ENCODE assay signal across 1 cellular context in genomic region chr2:10490806-10491291, GRCh38.
A peak's percentile ranks its signal among the peaks of the same experiment; 100 is the strongest.
TF ChIP-seq lines count a peak whose summit lies in the region.

No MANE protein-coding gene starts in this region.

TF ChIP-seq in K562, 482 proteins besides CTCF, POLR2A, EP300 and RAD21 (continues in another document):
- TF ChIP-seq, protein P1, sequence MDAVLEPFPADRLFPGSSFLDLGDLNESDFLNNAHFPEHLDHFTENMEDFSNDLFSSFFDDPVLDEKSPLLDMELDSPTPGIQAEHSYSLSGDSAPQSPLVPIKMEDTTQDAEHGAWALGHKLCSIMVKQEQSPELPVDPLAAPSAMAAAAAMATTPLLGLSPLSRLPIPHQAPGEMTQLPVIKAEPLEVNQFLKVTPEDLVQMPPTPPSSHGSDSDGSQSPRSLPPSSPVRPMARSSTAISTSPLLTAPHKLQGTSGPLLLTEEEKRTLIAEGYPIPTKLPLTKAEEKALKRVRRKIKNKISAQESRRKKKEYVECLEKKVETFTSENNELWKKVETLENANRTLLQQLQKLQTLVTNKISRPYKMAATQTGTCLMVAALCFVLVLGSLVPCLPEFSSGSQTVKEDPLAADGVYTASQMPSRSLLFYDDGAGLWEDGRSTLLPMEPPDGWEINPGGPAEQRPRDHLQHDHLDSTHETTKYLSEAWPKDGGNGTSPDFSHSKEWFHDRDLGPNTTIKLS (IDR thresholded peaks at IDR 0.05; ENCODE audit: borderline replicate concordance, low read depth), result no peak
- TF ChIP-seq SMC3 (conservative IDR thresholded peaks at IDR 0.05; ENCODE audit: insufficient read depth, low read depth, low read length) (no peak), KDM1A (IDR thresholded peaks at IDR 0.05) (no peak), GATA2 (CRISPR knock-in tag; IDR thresholded peaks at IDR 0.05) (no peak; the same call in 1 of the 2 replicates), NFE2 (IDR thresholded peaks at IDR 0.05; ENCODE audit: low read depth) (peak; percentile 91), MAFF (IDR thresholded peaks at IDR 0.05; ENCODE audit: low read length) (peak; percentile 54; the same call in 1 of the 2 replicates), ZZZ3 (IDR thresholded peaks at IDR 0.05) (no peak), MAFK (IDR thresholded peaks at IDR 0.05; ENCODE audit: low read length) (peak; percentile 39; the same call in 1 of the 2 replicates), CBFA2T2 (conservative IDR thresholded peaks at IDR 0.05) (no peak), KLF1 (tag; IDR thresholded peaks at IDR 0.05) (no peak), HIVEP1 (CRISPR knock-in tag; IDR thresholded peaks at IDR 0.05) (no peak), NUFIP1 (IDR thresholded peaks at IDR 0.05; ENCODE audit: partially characterized antibody) (no peak), CREM (IDR thresholded peaks at IDR 0.05; ENCODE audit: low read depth) (0 out of 2 replicates have a peak, but pooled peaks have one; percentile 19), RAD51 (IDR thresholded peaks at IDR 0.05; ENCODE audit: borderline replicate concordance, low read depth) (no peak), PBX2 (CRISPR knock-in tag; IDR thresholded peaks at IDR 0.05; ENCODE audit: low read depth) (no peak), PBX2 (tag; conservative IDR thresholded peaks at IDR 0.05; ENCODE audit: low read depth) (no peak), SAP30 (IDR thresholded peaks at IDR 0.05; ENCODE audit: borderline replicate concordance, insufficient read depth, low read depth, low read length, poor library complexity, severe bottlenecking) (no peak), ZBED1 (IDR thresholded peaks at IDR 0.05) (no peak), ZNF507 (tag; conservative IDR thresholded peaks at IDR 0.05) (no peak), HDAC1 (IDR thresholded peaks at IDR 0.05) (no peak), PKNOX1 (IDR thresholded peaks at IDR 0.05) (no peak), PRMT5 (CRISPR knock-in tag; IDR thresholded peaks at IDR 0.05) (no peak), SMARCA5 (IDR thresholded peaks at IDR 0.05) (no peak), TAF15 (IDR thresholded peaks at IDR 0.05; ENCODE audit: low read depth, low read length) (no peak), PML (IDR thresholded peaks at IDR 0.05; ENCODE audit: low read length) (no peak), NR2C2 (CRISPR knock-in tag; IDR thresholded peaks at IDR 0.05) (no peak), NR2C2 (tag; IDR thresholded peaks at IDR 0.05) (0 out of 2 replicates have a peak, but pooled peaks have one; percentile 24), ARID1B (IDR thresholded peaks at IDR 0.05) (peak; percentile 52; the same call in 1 of the 2 replicates), ELF2 (CRISPR knock-in tag; IDR thresholded peaks at IDR 0.05) (no peak), CBX2 (IDR thresholded peaks at IDR 0.05; ENCODE audit: insufficient read depth, low read length, poor library complexity, severe bottlenecking) (no peak), LARP7 (IDR thresholded peaks at IDR 0.05) (no peak), ZNF121 (CRISPR knock-in tag; conservative IDR thresholded peaks at IDR 0.05) (no peak), RBBP5 (IDR thresholded peaks at IDR 0.05; ENCODE audit: borderline replicate concordance, insufficient read depth, low read length, poor library complexity, severe bottlenecking) (no peak), DPF2 (IDR thresholded peaks at IDR 0.05) (no peak), ZNF780A (CRISPR knock-in tag; IDR thresholded peaks at IDR 0.05) (no peak), CBX1 (IDR thresholded peaks at IDR 0.05; ENCODE audit: low read depth) (no peak), TRIM28 (IDR thresholded peaks at IDR 0.05) (no peak), FOS (IDR thresholded peaks at IDR 0.05; ENCODE audit: extremely low read depth, insufficient read length) (no peak), MAFG (tag; conservative IDR thresholded peaks at IDR 0.05) (peak; percentile 65), ZNF197 (CRISPR knock-in tag; IDR thresholded peaks at IDR 0.05; ENCODE audit: low read depth) (no peak), EHMT2 (IDR thresholded peaks at IDR 0.05) (no peak), C11orf30 (IDR thresholded peaks at IDR 0.05; ENCODE audit: low read depth) (peak; percentile 51; the same call in 1 of the 2 replicates), MAZ (CRISPR knock-in tag; conservative IDR thresholded peaks at IDR 0.05 in 1 of 2, IDR thresholded peaks at IDR 0.05 in 1 of 2) (no peak), IRF2 (CRISPR knock-in tag; IDR thresholded peaks at IDR 0.05) (no peak), BDP1 (IDR thresholded peaks at IDR 0.05; ENCODE audit: insufficient read depth, insufficient read length) (no peak), MTA1 (IDR thresholded peaks at IDR 0.05; ENCODE audit: borderline replicate concordance) (peak; percentile 16; the same call in 1 of the 2 replicates), ATF6 (CRISPR knock-in tag; IDR thresholded peaks at IDR 0.05) (no peak), SIN3A (IDR thresholded peaks at IDR 0.05; ENCODE audit: borderline replicate concordance in 2 of 2, control insufficient read depth in 1 of 2, low read depth in 2 of 2, low read length in 2 of 2) (no peak), KAT2B (IDR thresholded peaks at IDR 0.05; ENCODE audit: low read depth, low read length) (no peak), MIER1 (IDR thresholded peaks at IDR 0.05; ENCODE audit: low read depth) (no peak), GTF2A2 (tag; IDR thresholded peaks at IDR 0.05) (no peak), ERF (CRISPR knock-in tag; IDR thresholded peaks at IDR 0.05) (no peak), TAF1 (IDR thresholded peaks at IDR 0.05; ENCODE audit: control insufficient read depth, extremely low read depth, insufficient read depth, low read length, severe bottlenecking) (no peak), ZNF133 (CRISPR knock-in tag; IDR thresholded peaks at IDR 0.05) (no peak), NFYB (IDR thresholded peaks at IDR 0.05; ENCODE audit: extremely low read depth, insufficient read length) (no peak), POU5F1 (IDR thresholded peaks at IDR 0.05; ENCODE audit: borderline replicate concordance, low read depth, low read length, partially characterized antibody) (no peak), JUND (IDR thresholded peaks at IDR 0.05; ENCODE audit: borderline replicate concordance, low read depth, low read length) (0 out of 2 replicates have a peak, but pooled peaks have one; percentile 17), JUND (tag; IDR thresholded peaks at IDR 0.05; ENCODE audit: borderline replicate concordance, low read depth, low read length) (peak; percentile 43; the same call in 1 of the 3 replicates), SMARCE1 (IDR thresholded peaks at IDR 0.05) (peak; percentile 73; the same call in 1 of the 2 replicates), FUS (optimal IDR thresholded peaks at IDR 0.05; ENCODE audit: low read depth, low read length) (no peak), ESRRA (IDR thresholded peaks at IDR 0.05; ENCODE audit: borderline replicate concordance, low read depth) (no peak), SRF (CRISPR knock-in tag; IDR thresholded peaks at IDR 0.05) (no peak), BMI1 (IDR thresholded peaks at IDR 0.05; ENCODE audit: low read length) (no peak)
- TF ChIP-seq, protein P2, sequence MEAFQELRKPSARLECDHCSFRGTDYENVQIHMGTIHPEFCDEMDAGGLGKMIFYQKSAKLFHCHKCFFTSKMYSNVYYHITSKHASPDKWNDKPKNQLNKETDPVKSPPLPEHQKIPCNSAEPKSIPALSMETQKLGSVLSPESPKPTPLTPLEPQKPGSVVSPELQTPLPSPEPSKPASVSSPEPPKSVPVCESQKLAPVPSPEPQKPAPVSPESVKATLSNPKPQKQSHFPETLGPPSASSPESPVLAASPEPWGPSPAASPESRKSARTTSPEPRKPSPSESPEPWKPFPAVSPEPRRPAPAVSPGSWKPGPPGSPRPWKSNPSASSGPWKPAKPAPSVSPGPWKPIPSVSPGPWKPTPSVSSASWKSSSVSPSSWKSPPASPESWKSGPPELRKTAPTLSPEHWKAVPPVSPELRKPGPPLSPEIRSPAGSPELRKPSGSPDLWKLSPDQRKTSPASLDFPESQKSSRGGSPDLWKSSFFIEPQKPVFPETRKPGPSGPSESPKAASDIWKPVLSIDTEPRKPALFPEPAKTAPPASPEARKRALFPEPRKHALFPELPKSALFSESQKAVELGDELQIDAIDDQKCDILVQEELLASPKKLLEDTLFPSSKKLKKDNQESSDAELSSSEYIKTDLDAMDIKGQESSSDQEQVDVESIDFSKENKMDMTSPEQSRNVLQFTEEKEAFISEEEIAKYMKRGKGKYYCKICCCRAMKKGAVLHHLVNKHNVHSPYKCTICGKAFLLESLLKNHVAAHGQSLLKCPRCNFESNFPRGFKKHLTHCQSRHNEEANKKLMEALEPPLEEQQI (IDR thresholded peaks at IDR 0.05), result no peak
- TF ChIP-seq, protein P3, sequence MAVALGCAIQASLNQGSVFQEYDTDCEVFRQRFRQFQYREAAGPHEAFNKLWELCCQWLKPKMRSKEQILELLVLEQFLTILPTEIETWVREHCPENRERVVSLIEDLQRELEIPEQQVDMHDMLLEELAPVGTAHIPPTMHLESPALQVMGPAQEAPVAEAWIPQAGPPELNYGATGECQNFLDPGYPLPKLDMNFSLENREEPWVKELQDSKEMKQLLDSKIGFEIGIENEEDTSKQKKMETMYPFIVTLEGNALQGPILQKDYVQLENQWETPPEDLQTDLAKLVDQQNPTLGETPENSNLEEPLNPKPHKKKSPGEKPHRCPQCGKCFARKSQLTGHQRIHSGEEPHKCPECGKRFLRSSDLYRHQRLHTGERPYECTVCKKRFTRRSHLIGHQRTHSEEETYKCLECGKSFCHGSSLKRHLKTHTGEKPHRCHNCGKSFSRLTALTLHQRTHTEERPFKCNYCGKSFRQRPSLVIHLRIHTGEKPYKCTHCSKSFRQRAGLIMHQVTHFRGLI (CRISPR knock-in tag; IDR thresholded peaks at IDR 0.05), result no peak
- TF ChIP-seq, protein P4, sequence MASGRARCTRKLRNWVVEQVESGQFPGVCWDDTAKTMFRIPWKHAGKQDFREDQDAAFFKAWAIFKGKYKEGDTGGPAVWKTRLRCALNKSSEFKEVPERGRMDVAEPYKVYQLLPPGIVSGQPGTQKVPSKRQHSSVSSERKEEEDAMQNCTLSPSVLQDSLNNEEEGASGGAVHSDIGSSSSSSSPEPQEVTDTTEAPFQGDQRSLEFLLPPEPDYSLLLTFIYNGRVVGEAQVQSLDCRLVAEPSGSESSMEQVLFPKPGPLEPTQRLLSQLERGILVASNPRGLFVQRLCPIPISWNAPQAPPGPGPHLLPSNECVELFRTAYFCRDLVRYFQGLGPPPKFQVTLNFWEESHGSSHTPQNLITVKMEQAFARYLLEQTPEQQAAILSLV (tag; IDR thresholded peaks at IDR 0.05), result no peak
- TF ChIP-seq, protein P5, sequence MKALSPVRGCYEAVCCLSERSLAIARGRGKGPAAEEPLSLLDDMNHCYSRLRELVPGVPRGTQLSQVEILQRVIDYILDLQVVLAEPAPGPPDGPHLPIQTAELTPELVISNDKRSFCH (CRISPR knock-in tag; IDR thresholded peaks at IDR 0.05), result no peak
- TF ChIP-seq, protein P5 (tag; IDR thresholded peaks at IDR 0.05), result no peak
- TF ChIP-seq, protein P6, sequence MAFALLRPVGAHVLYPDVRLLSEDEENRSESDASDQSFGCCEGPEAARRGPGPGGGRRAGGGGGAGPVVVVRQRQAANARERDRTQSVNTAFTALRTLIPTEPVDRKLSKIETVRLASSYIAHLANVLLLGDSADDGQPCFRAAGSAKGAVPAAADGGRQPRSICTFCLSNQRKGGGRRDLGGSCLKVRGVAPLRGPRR (CRISPR knock-in tag; IDR thresholded peaks at IDR 0.05), result no peak
